ENCODE assay signal across 31 cellular contexts in genomic region chr10:4214912-4215311, GRCh38.
DNase-seq lines count a peak whose midpoint lies in the region; ATAC-seq, FAIRE-seq and TF ChIP-seq lines count a peak whose summit lies in the region.
"Had no signal": no experiment of that assay in that cellular context is flagged by ENCODE, and none has a peak within 500 bp of the region (broad histone marks: within the 10 kb centered on the region; RNA-seq: fewer than 3 reads in every experiment).

No MANE protein-coding gene starts in this region.

- no peak overlapping the region for H3K4me2 ChIP-seq in astrocyte (ENCODE audit: low read length)
- H3K4me2 ChIP-seq: PC-9 had no signal

- H2AFZ ChIP-seq in astrocyte (ENCODE audit: low read depth, low read length) = no peak overlapping the region
- H2AFZ ChIP-seq: parathyroid adenoma, PC-9 had no signal

- H3K4me1 Mint-ChIP-seq in HFFc6 (ENCODE audit: low read depth) (peaks cover 31% of the 10 kb centered on the region), astrocyte (ENCODE audit: low read depth, unreplicated experiment) (peaks cover 21% of the 10 kb centered on the region)
- peaks cover 5% of the 10 kb centered on the region for H3K4me1 Mint-ChIP-seq in activated T-helper 17 cell treated with anti-CD3 and anti-CD28 coated beads, Interleukin-2, amount 50 U/mL, for 72 hours
- H3K4me1 Mint-ChIP-seq: activated CD4-positive, alpha-beta T cell treated with anti-CD3 and anti-CD28 coated beads, Interleukin-2, amount 10 ng/mL, durations not matched to agents 7 days and 5 days had no signal

- H3K27ac Mint-ChIP-seq in HFFc6 (no peak overlapping the region; the same call in 1 of the 2 replicates), astrocyte (ENCODE audit: unreplicated experiment) (no peak overlapping the region)
- no peak overlapping the region for H3K27ac Mint-ChIP-seq in activated T-helper 17 cell treated with anti-CD3 and anti-CD28 coated beads, Interleukin-2, amount 50 U/mL, for 72 hours
- H3K27ac Mint-ChIP-seq: activated B cell treated with CpG ODN at 0.5 μM for 24 hours; activated CD4-positive, alpha-beta T cell treated with anti-CD3 and anti-CD28 coated beads, Interleukin-2, amount 10 ng/mL, durations not matched to agents 7 days and 5 days; activated naive CD4-positive, alpha-beta T cell treated with anti-CD3 and anti-CD28 coated beads, Interleukin-2, amount 50 U/mL, for 72 hours; CD4-positive, CD25-positive, alpha-beta regulatory T cell; effector memory CD8-positive, alpha-beta T cell; stimulated activated naive CD8-positive, alpha-beta T cell treated with anti-CD3 and anti-CD28 coated beads, Interleukin-15, Interleukin-2, amounts not matched to agents 100 ng/mL and 50 ng/mL, for 24 hours; T-cell had no signal

- peaks cover 7% of the 10 kb centered on the region; the same call in 1 of the 2 replicates for H3K36me3 Mint-ChIP-seq in HFFc6 (ENCODE audit: low read depth)
- no peaks in the 10 kb centered on the region for H3K36me3 Mint-ChIP-seq in astrocyte (ENCODE audit: low read depth, unreplicated experiment)
- no peaks in the 10 kb centered on the region for H3K36me3 Mint-ChIP-seq in activated T-helper 17 cell treated with anti-CD3 and anti-CD28 coated beads, Interleukin-2, amount 50 U/mL, for 72 hours (ENCODE audit: low read depth)
- H3K36me3 Mint-ChIP-seq: activated naive CD4-positive, alpha-beta T cell treated with anti-CD3 and anti-CD28 coated beads, Interleukin-2, amount 50 U/mL, for 72 hours; CD4-positive, CD25-positive, alpha-beta regulatory T cell; T-cell had no signal

- H3K4me3 ChIP-seq in astrocyte (ENCODE audit: insufficient read depth, low read depth, low read length) (no peak overlapping the region), HAP-1 (no peak overlapping the region)
- H3K4me3 ChIP-seq: cardiac muscle cell, PC-9, spleen, thoracic aorta, vagina had no signal

- H3K9me3 ChIP-seq in astrocyte (ENCODE audit: insufficient read depth, low read depth, low read length) (no peaks in the 10 kb centered on the region), HAP-1 (no peaks in the 10 kb centered on the region; the same call in 1 of the 2 replicates)
- H3K9me3 ChIP-seq: spleen, thoracic aorta, vagina had no signal

- no peaks in the 10 kb centered on the region for H4K20me1 ChIP-seq in astrocyte (ENCODE audit: insufficient read depth, low read length)

- ATAC-seq in GM19467 (IDR thresholded peaks at IDR 0.05; ENCODE audit: unreplicated experiment) = no peak
- no peak for ATAC-seq in activated T-helper 17 cell treated with anti-CD3 and anti-CD28 coated beads, Interleukin-2, amount 50 U/mL, for 72 hours (replicated peaks)
- ATAC-seq: activated naive CD4-positive, alpha-beta T cell treated with anti-CD3 and anti-CD28 coated beads, Interleukin-2, amount 50 U/mL, for 72 hours; effector memory CD8-positive, alpha-beta T cell; T-cell had no signal

- H3K27ac ChIP-seq in astrocyte (ENCODE audit: low read depth, low read length) = no peak overlapping the region
- H3K27ac ChIP-seq: cardiac muscle cell, parathyroid adenoma, PC-9, spleen, thoracic aorta, vagina had no signal

- H3K4me1 ChIP-seq in astrocyte (ENCODE audit: insufficient read depth, low read length) (no peaks in the 10 kb centered on the region), HAP-1 (no peaks in the 10 kb centered on the region)
- H3K4me1 ChIP-seq: parathyroid adenoma, spleen, vagina had no signal

- H3K4me3 Mint-ChIP-seq in HFFc6 (no peak overlapping the region), astrocyte (ENCODE audit: unreplicated experiment) (no peak overlapping the region)
- no peak overlapping the region for H3K4me3 Mint-ChIP-seq in activated T-helper 17 cell treated with anti-CD3 and anti-CD28 coated beads, Interleukin-2, amount 50 U/mL, for 72 hours
- H3K4me3 Mint-ChIP-seq: activated B cell treated with CpG ODN at 0.5 μM for 24 hours; activated CD4-positive, alpha-beta T cell treated with anti-CD3 and anti-CD28 coated beads, Interleukin-2, amount 10 ng/mL, durations not matched to agents 7 days and 5 days; CD4-positive, CD25-positive, alpha-beta regulatory T cell; effector memory CD8-positive, alpha-beta T cell; neural crest cell; stimulated activated naive CD8-positive, alpha-beta T cell treated with anti-CD3 and anti-CD28 coated beads, Interleukin-15, Interleukin-2, amounts not matched to agents 100 ng/mL and 50 ng/mL, for 24 hours; T-cell had no signal

- H3K27me3 Mint-ChIP-seq in HFFc6 (ENCODE audit: insufficient read depth) (no peaks in the 10 kb centered on the region; the same call in 1 of the 2 replicates), astrocyte (ENCODE audit: low read depth, unreplicated experiment) (no peaks in the 10 kb centered on the region)
- H3K27me3 Mint-ChIP-seq in activated T-helper 17 cell treated with anti-CD3 and anti-CD28 coated beads, Interleukin-2, amount 50 U/mL, for 72 hours = no peaks in the 10 kb centered on the region
- H3K27me3 Mint-ChIP-seq: activated B cell treated with CpG ODN at 0.5 μM for 24 hours; CD4-positive, CD25-positive, alpha-beta regulatory T cell had no signal

- TF ChIP-seq CTCF in HFFc6 (IDR thresholded peaks at IDR 0.05) = no peak
- TF ChIP-seq CTCF in astrocyte (IDR thresholded peaks at IDR 0.05; ENCODE audit: insufficient read depth, low read depth, low read length) = no peak

- FAIRE-seq in A204.1 (lab: Jason Lieb, UNC) (peak; percentile 77), astrocyte (lab: Jason Lieb, UNC) (peak; percentile 63)

- DNase-seq in HFFc6 (peak; percentile 17), astrocyte (ENCODE audit: low read depth) (no peak), iPS-NIHi11 (ENCODE audit: low spot score) (peak; percentile 17), RKO (ENCODE audit: low spot score) (no peak), HAP-1 (ENCODE audit: low spot score in 2 of 2) (no peak)
- DNase-seq: activated B cell treated with CpG ODN at 0.5 μM for 24 hours; activated CD4-positive, alpha-beta T cell treated with anti-CD3 and anti-CD28 coated beads, Interleukin-2, amount 10 ng/mL, durations not matched to agents 7 days and 5 days; activated effector memory CD4-positive, alpha-beta T cell treated with Interleukin-2 at 50 U/mL for 16 hours; AML-193; anterior cingulate cortex; CD4-positive, CD25-positive, alpha-beta regulatory T cell; cortex of kidney; effector memory CD8-positive, alpha-beta T cell; EL; glutamatergic neuron; NCI-H2107; NCI-H345; PC-9; spleen; stimulated activated CD4-positive, alpha-beta T cell treated with anti-CD3 and anti-CD28 coated beads, Interleukin-2, amount 100 ng/mL, for 24 hours; T-cell had no signal

- in situ Hi-C loops in HAP-1 (cut with MboI; ENCODE audit: low sequenced_read_pairs) = no loop called here

- no peaks in the 10 kb centered on the region for H3K36me3 ChIP-seq in astrocyte (ENCODE audit: insufficient read depth, low read length)
- H3K36me3 ChIP-seq in HAP-1 (replicated peaks) = no peaks in the 10 kb centered on the region
- H3K36me3 ChIP-seq: cardiac muscle cell, spleen, thoracic aorta, vagina had no signal

- H3K27me3 ChIP-seq in astrocyte (ENCODE audit: insufficient read depth, low read length) (no peaks in the 10 kb centered on the region), HAP-1 (ENCODE audit: low read depth) (no peaks in the 10 kb centered on the region)
- H3K27me3 ChIP-seq: cardiac muscle cell, spleen, vagina had no signal

- no peak overlapping the region for H3K9ac ChIP-seq in astrocyte (ENCODE audit: low read length)
- H3K9ac ChIP-seq: parathyroid adenoma had no signal

- no peaks in the 10 kb centered on the region for H3K79me2 ChIP-seq in astrocyte (ENCODE audit: insufficient read depth, low read length)
- H3K79me2 ChIP-seq: parathyroid adenoma had no signal

- H3K9me3 Mint-ChIP-seq in HFFc6 (no peaks in the 10 kb centered on the region), astrocyte (ENCODE audit: unreplicated experiment) (no peaks in the 10 kb centered on the region)
- no peaks in the 10 kb centered on the region for H3K9me3 Mint-ChIP-seq in activated T-helper 17 cell treated with anti-CD3 and anti-CD28 coated beads, Interleukin-2, amount 50 U/mL, for 72 hours
- H3K9me3 Mint-ChIP-seq: activated B cell treated with CpG ODN at 0.5 μM for 24 hours; activated CD4-positive, alpha-beta T cell treated with anti-CD3 and anti-CD28 coated beads, Interleukin-2, amount 10 ng/mL, durations not matched to agents 7 days and 5 days; activated naive CD4-positive, alpha-beta T cell treated with anti-CD3 and anti-CD28 coated beads, Interleukin-2, amount 50 U/mL, for 72 hours; effector memory CD8-positive, alpha-beta T cell; neural crest cell; stimulated activated naive CD8-positive, alpha-beta T cell treated with anti-CD3 and anti-CD28 coated beads, Interleukin-15, Interleukin-2, amounts not matched to agents 100 ng/mL and 50 ng/mL, for 24 hours; T-cell had no signal

Comparison
In these comparisons a context has a peak if more than half of its experiments do, and no peak if none do; other contexts are left out.
1. DNase-seq: peak in HFFc6 (single experiment) and iPS-NIHi11 (single experiment); none in astrocyte (single experiment), RKO (single experiment) and HAP-1 (0 of 2).